In the genomic region with DNA sequence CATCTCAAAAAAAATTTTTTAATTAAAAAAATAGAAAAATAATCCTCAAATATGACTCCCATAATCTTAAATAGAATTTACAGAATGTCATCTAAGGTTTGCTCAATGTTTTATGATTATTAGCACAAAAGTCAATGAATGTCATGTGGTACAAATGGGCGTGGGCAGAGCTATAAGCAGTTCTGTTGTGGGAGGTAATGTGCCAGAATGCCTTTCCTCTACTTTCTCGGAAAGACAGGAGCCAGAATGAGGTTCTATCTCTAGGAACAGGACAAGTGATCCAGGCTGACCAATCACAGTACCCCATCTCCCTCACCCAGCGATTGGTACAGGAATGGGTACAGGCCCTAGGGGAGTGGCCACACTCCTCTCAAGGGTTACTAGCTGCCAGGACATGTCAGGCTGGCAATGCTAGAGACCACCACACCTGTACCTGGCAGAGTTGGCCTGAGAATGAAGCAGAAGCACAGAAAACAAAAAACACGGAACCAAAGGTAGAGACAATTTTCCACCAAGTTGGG, we compare ENCODE assay signal across 29 cellular contexts.
"Had no signal": no experiment of that assay in that cellular context is flagged by ENCODE, and none has a peak within 500 bp of the region (broad histone marks: within the 10 kb centered on the region; RNA-seq: fewer than 3 reads in every experiment).

No MANE protein-coding gene starts in this region.

- H3K4me3 Mint-ChIP-seq: activated B cell treated with CpG ODN at 0.5 μM for 24 hours; activated CD4-positive, alpha-beta T cell treated with anti-CD3 and anti-CD28 coated beads for 36 hours; activated naive CD8-positive, alpha-beta T cell; activated T-cell treated with anti-CD3 and anti-CD28 coated beads, Interleukin-2, amount 50 U/mL, for 24 hours; activated T-helper 17 cell treated with anti-CD3 and anti-CD28 coated beads, Interleukin-2, amount 50 U/mL, for 72 hours; effector memory CD8-positive, alpha-beta T cell; nephron had no signal

- H3K27ac Mint-ChIP-seq: activated B cell treated with CpG ODN at 0.5 μM for 24 hours; activated CD4-positive, alpha-beta T cell treated with anti-CD3 and anti-CD28 coated beads for 36 hours; activated naive CD8-positive, alpha-beta T cell; activated T-cell treated with anti-CD3 and anti-CD28 coated beads, Interleukin-2, amount 50 U/mL, for 24 hours; activated T-helper 17 cell treated with anti-CD3 and anti-CD28 coated beads, Interleukin-2, amount 50 U/mL, for 72 hours; effector memory CD8-positive, alpha-beta T cell; nephron had no signal

- H3K27me3 ChIP-seq: adrenal gland, ascending aorta, brain microvascular endothelial cell, esophagus squamous epithelium, gastroesophageal sphincter, heart right ventricle, left lung, neutrophil, spleen, testis, upper lobe of left lung had no signal

- H3K4me3 ChIP-seq: adrenal gland, ascending aorta, esophagus squamous epithelium, gastroesophageal sphincter, heart right ventricle, left lung, spleen, testis, upper lobe of left lung had no signal

- H3K27me3 Mint-ChIP-seq: activated B cell treated with CpG ODN at 0.5 μM for 24 hours; activated CD4-positive, alpha-beta T cell treated with anti-CD3 and anti-CD28 coated beads for 36 hours; activated naive CD8-positive, alpha-beta T cell; activated T-cell treated with anti-CD3 and anti-CD28 coated beads, Interleukin-2, amount 50 U/mL, for 24 hours; activated T-helper 17 cell treated with anti-CD3 and anti-CD28 coated beads, Interleukin-2, amount 50 U/mL, for 72 hours; effector memory CD8-positive, alpha-beta T cell had no signal

- DNase-seq: activated B cell treated with CpG ODN at 0.5 μM for 24 hours; activated CD4-positive, alpha-beta T cell treated with anti-CD3 and anti-CD28 coated beads for 36 hours; activated CD4-positive, alpha-beta T cell treated with anti-CD3 and anti-CD28 coated beads, Interleukin-2, amount 50 U/mL, for 4 hours; activated CD8-positive, alpha-beta memory T cell treated with anti-CD3 and anti-CD28 coated beads for 24 hours; activated CD8-positive, alpha-beta memory T cell treated with anti-CD3 and anti-CD28 coated beads, Interleukin-2, amount 50 U/mL, for 4 hours; activated naive CD4-positive, alpha-beta T cell; activated T-cell treated with anti-CD3 and anti-CD28 coated beads, Interleukin-2, amount 50 U/mL, for 24 hours; adrenal gland; brain microvascular endothelial cell; effector memory CD8-positive, alpha-beta T cell; esophagus squamous epithelium; heart right ventricle; kidney; left lung; mammary epithelial cell; retina; spleen; stimulated activated CD4-positive, alpha-beta T cell treated with anti-CD3 and anti-CD28 coated beads, Interleukin-4, amount 100 ng/mL, for 1 hour; stimulated activated naive CD4-positive, alpha-beta T cell; testis; upper lobe of left lung had no signal

- H3K4me1 ChIP-seq: parathyroid adenoma had no signal

- H3K4me1 Mint-ChIP-seq: nephron had no signal

- H3K9ac ChIP-seq: parathyroid adenoma had no signal

- H3K36me3 ChIP-seq: adrenal gland, ascending aorta, brain microvascular endothelial cell, esophagus squamous epithelium, gastroesophageal sphincter, heart right ventricle, left lung, neutrophil, spleen, upper lobe of left lung had no signal

- ATAC-seq: activated CD4-positive, alpha-beta T cell treated with anti-CD3 and anti-CD28 coated beads for 36 hours; activated T-helper 17 cell treated with anti-CD3 and anti-CD28 coated beads, Interleukin-2, amount 50 U/mL, for 72 hours; effector memory CD8-positive, alpha-beta T cell; gastroesophageal sphincter; heart right ventricle; left lung; SK-N-SH treated with all-trans-retinoic acid at 6 μM for 48 hours had no signal

- H3K9me3 Mint-ChIP-seq: activated T-helper 17 cell treated with anti-CD3 and anti-CD28 coated beads, Interleukin-2, amount 50 U/mL, for 72 hours; effector memory CD8-positive, alpha-beta T cell; nephron had no signal

- H3K9me3 ChIP-seq: adrenal gland, ascending aorta, esophagus squamous epithelium, gastroesophageal sphincter, left lung, neutrophil, testis, upper lobe of left lung had no signal

- H3K27ac ChIP-seq: adrenal gland, ascending aorta, brain microvascular endothelial cell, esophagus squamous epithelium, gastroesophageal sphincter, heart right ventricle, left lung, neutrophil, parathyroid adenoma, spleen, testis, upper lobe of left lung had no signal
